Comparison of ENCODE assay signal across 1 cellular context in genomic region chr20:38673261-38673660, GRCh38.
TF ChIP-seq lines count a peak whose summit lies in the region.

No MANE protein-coding gene starts in this region.

TF ChIP-seq in SK-N-SH, 30 proteins besides CTCF, POLR2A, EP300 and RAD21 (continued from another document):
- TF ChIP-seq REST (IDR thresholded peaks at IDR 0.05; ENCODE audit: low read depth, low read length) (no peak), FOXM1 (IDR thresholded peaks at IDR 0.05; ENCODE audit: low read depth) (no peak)
